In genomic region chr2:26653207-26654060, GRCh38 we compare ENCODE assay signal across 32 cellular contexts. TPM values are rescaled to one million over a fixed set of nuclear protein-coding genes. Genes with fewer than 3 reads are reported as not detected.
DNase-seq lines count a peak whose midpoint lies in the region; ATAC-seq and TF ChIP-seq lines count a peak whose summit lies in the region.
"Had no signal": no experiment of that assay in that cellular context is flagged by ENCODE, and none has a peak within 500 bp of the region (broad histone marks: within the 10 kb centered on the region; RNA-seq: fewer than 3 reads in every experiment).

No MANE protein-coding gene starts in this region.

- H4K91ac ChIP-seq in mesenchymal stem cell (ENCODE audit: low read length) = peak overlapping the region; percentile 73

- H3K27me3 ChIP-seq in mesenchymal stem cell (ENCODE audit: control insufficient read depth in 1 of 2, insufficient read depth in 1 of 2, low read length in 2 of 2) (peaks cover 22 to 53% of the 10 kb centered on the region in 2 experiments), spleen (replicated peaks in 1 of 7) (no peaks in the 10 kb centered on the region)
- H3K27me3 ChIP-seq: BLaER1 had no signal

- TF ChIP-seq CTCF in chondrocyte (IDR thresholded peaks at IDR 0.05) (no peak), spleen (IDR thresholded peaks at IDR 0.05 in 8 of 11, conservative IDR thresholded peaks at IDR 0.05 in 3 of 11) (no peak)

- no peaks in the 10 kb centered on the region for H3K9me3 ChIP-seq in mesenchymal stem cell (ENCODE audit: control insufficient read depth, low read length)
- peaks cover 0 to under 1% (median 0%) of the 10 kb centered on the region in 8 donors for H3K9me3 ChIP-seq in spleen

- DNase-seq in ELF-1 (ENCODE audit: low read depth, low spot score) = peak; percentile 31
- DNase-seq in chondrocyte (ENCODE audit: low spot score) = peak; percentile 60
- no peak for DNase-seq in mesenchymal stem cell
- peak; percentile 30 for DNase-seq in spleen
- DNase-seq in NCI-H1436 treated with DMSO at 0.1 percent for 48 hours (lab: John Stamatoyannopoulos, UW) = no peak
- DNase-seq in HuH-7 (ENCODE audit: low spot score) = no peak
- DNase-seq: activated gamma-delta T cell treated with Interleukin-2 at 50 U/mL for 16 hours; amniotic stem cell; dorsolateral prefrontal cortex; erythroblast; HFFc6; kidney; natural killer cell; NCI-H1694; NCI-H2171 treated with DMSO at 0.1 percent for 48 hours; NCI-H774; OCI-M1; SHP77 treated with DMSO at 0.1 percent for 48 hours; stimulated activated naive CD8-positive, alpha-beta T cell treated with anti-CD3 and anti-CD28 coated beads, Interleukin-15, Interleukin-2, amounts not matched to agents 100 U/mL and 50 U/mL, for 24 hours had no signal

- 87% methylated on average over 11 of the region's 13 CpGs for WGBS in mesenchymal stem cell
- 75 to 92% (median 88%) methylated on average over 11 to 13 of the region's 13 CpGs for whole genome bisulfite sequencing in spleen, 5 donors

- intact Hi-C loops in spleen (cut with DNase I; ENCODE audit: low total_unique reads) = no loop called here

- H3K27ac ChIP-seq in mesenchymal stem cell (ENCODE audit: low read length, poor library complexity, severe bottlenecking) (no peak overlapping the region), spleen (peak overlapping the region in 5 of 8 donors; percentile 35 to 72 (median 59))
- H3K27ac ChIP-seq: BLaER1, dorsolateral prefrontal cortex had no signal

- no peak overlapping the region for H2BK15ac ChIP-seq in mesenchymal stem cell (ENCODE audit: low read depth, poor library complexity, severe bottlenecking)

- no peak for TF ChIP-seq POLR2A in spleen (IDR thresholded peaks at IDR 0.05)

- no peak overlapping the region for H3K4me2 ChIP-seq in mesenchymal stem cell (ENCODE audit: low read length, poor library complexity, severe bottlenecking)

- ATAC-seq in HG03354 (IDR thresholded peaks at IDR 0.05; ENCODE audit: poor library complexity, severe bottlenecking, unreplicated experiment) (no peak), HG03196 (IDR thresholded peaks at IDR 0.05; ENCODE audit: unreplicated experiment) (no peak)
- ATAC-seq: natural killer cell; stimulated activated naive CD8-positive, alpha-beta T cell treated with anti-CD3 and anti-CD28 coated beads, Interleukin-15, Interleukin-2, amounts not matched to agents 100 U/mL and 50 U/mL, for 24 hours had no signal

- peak overlapping the region; percentile 1 to 86 for H3K18ac ChIP-seq in mesenchymal stem cell (ENCODE audit: low read depth in 1 of 2, low read length in 2 of 2)

- no peak overlapping the region for H4K8ac ChIP-seq in mesenchymal stem cell (ENCODE audit: low read length)

- H3K4me1 Mint-ChIP-seq in chondrocyte (ENCODE audit: low read depth) = peaks cover 8% of the 10 kb centered on the region
- H3K4me1 Mint-ChIP-seq: IgD-negative memory B cell, memory B cell, natural killer cell had no signal

- no peak overlapping the region for H3K23ac ChIP-seq in mesenchymal stem cell (ENCODE audit: low read length in 2 of 2)

- no peak overlapping the region for H2AFZ ChIP-seq in mesenchymal stem cell (ENCODE audit: low read depth, low read length)

- H2BK12ac ChIP-seq in mesenchymal stem cell (ENCODE audit: low read length in 2 of 2) = peak overlapping the region; percentile 46 to 95

- no peak overlapping the region for H3K9ac ChIP-seq in mesenchymal stem cell (ENCODE audit: low read length)
- H3K9ac ChIP-seq: BLaER1 had no signal

- H3K27ac Mint-ChIP-seq in chondrocyte (ENCODE audit: unreplicated experiment) = no peak overlapping the region
- H3K27ac Mint-ChIP-seq: HFFc6; IgD-negative memory B cell; memory B cell; natural killer cell; progenitor cell of endocrine pancreas; T-helper 1 cell treated with Interleukin-12 subunit alpha and Interleukin-12 subunit beta and Interleukin-4 antibody, amounts not matched to agents 30 μg/mL and 1 μg/mL, for 36 hours had no signal

- no peak overlapping the region for H3K4me3 Mint-ChIP-seq in chondrocyte (ENCODE audit: unreplicated experiment)
- H3K4me3 Mint-ChIP-seq: HFFc6; IgD-negative memory B cell; memory B cell; natural killer cell; T-helper 1 cell treated with Interleukin-12 subunit alpha and Interleukin-12 subunit beta and Interleukin-4 antibody, amounts not matched to agents 30 μg/mL and 1 μg/mL, for 36 hours had no signal

- H2AK5ac ChIP-seq in mesenchymal stem cell (ENCODE audit: low read length, severe bottlenecking) = no peak overlapping the region

- H3K27me3 Mint-ChIP-seq in chondrocyte (ENCODE audit: low read depth) = peaks cover 16% of the 10 kb centered on the region

- H3K4me1 ChIP-seq in mesenchymal stem cell (ENCODE audit: control insufficient read depth, insufficient read depth, low read depth, low read length) (no peaks in the 10 kb centered on the region), spleen (peaks cover 0 to 18% (median 4%) of the 10 kb centered on the region in 6 donors)

- H2BK120ac ChIP-seq in mesenchymal stem cell (ENCODE audit: low read depth, low read length) = no peak overlapping the region

- H3K4me3 ChIP-seq in mesenchymal stem cell (ENCODE audit: insufficient read depth in 1 of 2, low read depth in 1 of 2, low read length in 2 of 2) = no peak overlapping the region
- no peak overlapping the region for H3K4me3 ChIP-seq in spleen
- H3K4me3 ChIP-seq: BLaER1, dorsolateral prefrontal cortex, skin epidermis had no signal

- no peaks in the 10 kb centered on the region for H3K36me3 Mint-ChIP-seq in chondrocyte (ENCODE audit: low read depth)
- H3K36me3 Mint-ChIP-seq: IgD-negative memory B cell, natural killer cell had no signal

- H3K14ac ChIP-seq in mesenchymal stem cell (ENCODE audit: low read length in 2 of 2) = peak overlapping the region in 1 of 2 experiments; percentile 35

- H3K9me3 Mint-ChIP-seq in chondrocyte (ENCODE audit: low read depth) = no peaks in the 10 kb centered on the region
- H3K9me3 Mint-ChIP-seq: HFFc6; natural killer cell; T-helper 1 cell treated with Interleukin-12 subunit alpha and Interleukin-12 subunit beta and Interleukin-4 antibody, amounts not matched to agents 30 μg/mL and 1 μg/mL, for 36 hours had no signal

- H3K4ac ChIP-seq in mesenchymal stem cell (ENCODE audit: low read depth in 1 of 2, low read length in 2 of 2) = peak overlapping the region in 1 of 2 experiments; percentile 82

- H3K79me1 ChIP-seq in mesenchymal stem cell (replicated peaks; ENCODE audit: low read length, poor library complexity, severe bottlenecking) = no peaks in the 10 kb centered on the region

- H3K36me3 ChIP-seq in mesenchymal stem cell (ENCODE audit: control insufficient read depth in 1 of 2, insufficient read depth in 2 of 2, low read depth in 1 of 2, low read length in 2 of 2) = no peaks in the 10 kb centered on the region
- no peaks in the 10 kb centered on the region for H3K36me3 ChIP-seq in spleen
- H3K36me3 ChIP-seq: BLaER1 had no signal

- no peak overlapping the region for H2BK5ac ChIP-seq in mesenchymal stem cell (ENCODE audit: low read depth, low read length, poor library complexity, severe bottlenecking)

RNA-seq across cellular contexts. Expression of gene CIB4, which starts 12.3 kb away (rescaled TPM):
- total RNA-seq in chondrocyte (not detected in 3 replicates), spleen (not detected)
- 0.08 TPM for polyA plus RNA-seq in mesenchymal stem cell (2013, experiment 1 of 2)
- not detected for polyA plus RNA-seq in mesenchymal stem cell (2013, experiment 2 of 2)
- not detected for polyA plus RNA-seq in spleen
- total RNA-seq: A673, Daoy, frontal cortex, HFFc6, kidney, M059J, natural killer cell, progenitor cell of endocrine pancreas, urinary bladder had no signal
- polyA plus RNA-seq: IgD-negative memory B cell, urinary bladder had no signal

RNA-seq across cellular contexts. Expression of gene KCNK3, which starts 39.1 kb away (rescaled TPM):
- 0.77 to 2.9 TPM (median 2.8 TPM) in 3 replicates for total RNA-seq in chondrocyte
- polyA plus RNA-seq in mesenchymal stem cell (2013, experiment 1 of 2) = 0.52 TPM
- 0.53 TPM for polyA plus RNA-seq in mesenchymal stem cell (2013, experiment 2 of 2)
- total RNA-seq in spleen = 1 to 10 TPM; 1.1 to 6.0 (median 2.9) TPM
- 1 to 10 TPM in 1 of 3 donors, under 1 TPM in 2; 0.61 to 1.2 (median 0.83) TPM for polyA plus RNA-seq in spleen
- total RNA-seq: HFFc6, natural killer cell had no signal
- polyA plus RNA-seq: IgD-negative memory B cell had no signal

Comparison
In these comparisons a context has a peak if more than half of its experiments do, and no peak if none do; other contexts are left out.
1. DNase-seq: peak in ELF-1 (single experiment), chondrocyte (single experiment) and spleen (single experiment); none in mesenchymal stem cell (single experiment), NCI-H1436 treated with DMSO at 0.1 percent for 48 hours (single experiment) and HuH-7 (single experiment).